In the genomic region with DNA sequence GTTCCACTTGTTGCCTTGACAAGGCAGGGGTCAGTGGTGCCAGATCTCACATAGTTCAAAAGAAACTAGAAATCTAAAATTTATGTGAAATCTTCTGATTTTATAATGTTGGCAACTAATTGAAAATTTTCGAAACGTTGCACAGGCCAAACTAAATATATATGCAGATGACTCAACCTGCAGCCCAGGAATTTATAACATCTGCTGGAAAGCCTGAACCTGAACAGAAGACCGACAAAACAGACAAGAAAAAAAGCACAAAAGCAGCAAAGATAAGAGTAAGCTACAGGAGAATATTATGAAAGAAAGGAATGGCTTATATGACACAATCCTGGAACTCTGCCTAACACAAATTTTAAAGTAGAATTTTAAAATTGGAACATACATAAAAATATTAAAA, we compare ENCODE assay signal across 22 cellular contexts.
A peak's percentile ranks its signal among the peaks of the same experiment; 100 is the strongest.
DNase-seq lines count a peak whose midpoint lies in the region; ATAC-seq, FAIRE-seq and TF ChIP-seq lines count a peak whose summit lies in the region.
"Had no signal": no experiment of that assay in that cellular context is flagged by ENCODE, and none has a peak within 500 bp of the region (broad histone marks: within the 10 kb centered on the region; RNA-seq: fewer than 3 reads in every experiment).

No MANE protein-coding gene starts in this region.

- TF ChIP-seq RAD21 in IMR-90 (IDR thresholded peaks at IDR 0.05; ENCODE audit: low read length): no peak

- H3K4me3 Mint-ChIP-seq in astrocyte (ENCODE audit: unreplicated experiment): no peak overlapping the region
- no peak overlapping the region for H3K4me3 Mint-ChIP-seq in effector memory CD8-positive, alpha-beta T cell
- no peak overlapping the region for H3K4me3 Mint-ChIP-seq in activated T-helper 1 cell treated with anti-CD3 and anti-CD28 coated beads, Interleukin-12 subunit alpha, Interleukin-12 subunit beta, Interleukin-2, Interleukin-4 antibody, amounts not matched to agents 30 ng/mL and 10 ng/mL and 1 ng/mL, durations not matched to agents 14 hours and 24 hours and 36 hours
- H3K4me3 Mint-ChIP-seq: B cell, H9 had no signal

- H3K27ac ChIP-seq in IMR-90 (ENCODE audit: insufficient read depth, low read length): no peak overlapping the region
- no peak overlapping the region for H3K27ac ChIP-seq in astrocyte (ENCODE audit: low read depth, low read length)
- no peak overlapping the region for H3K27ac ChIP-seq in osteoblast (ENCODE audit: low read depth, low read length)
- H3K27ac ChIP-seq in left ventricle myocardium inferior (replicated peaks): no peak overlapping the region
- H3K27ac ChIP-seq: Peyer's patch, SK-N-MC had no signal

- no peak overlapping the region for H3K4ac ChIP-seq in IMR-90 (ENCODE audit: low read depth, low read length)

- no peak overlapping the region for H3K14ac ChIP-seq in IMR-90 (replicated peaks; ENCODE audit: low read depth, low read length)

- FAIRE-seq in astrocyte (lab: Jason Lieb, UNC): no peak
- FAIRE-seq: HepG2 had no signal

- H2BK5ac ChIP-seq in IMR-90 (ENCODE audit: low read depth, low read length, poor library complexity, severe bottlenecking): no peak overlapping the region

- no peak overlapping the region for H4K91ac ChIP-seq in IMR-90 (ENCODE audit: insufficient read depth, low read depth, low read length)

- ATAC-seq in IMR-90 (ENCODE audit: low read depth) (peak; percentile 40; the same call in 1 of the 2 replicates), HG03432 (IDR thresholded peaks at IDR 0.05; ENCODE audit: unreplicated experiment) (no peak)
- no peak for ATAC-seq in effector memory CD8-positive, alpha-beta T cell (replicated peaks)
- ATAC-seq: HepG2 had no signal

- H3K36me3 Mint-ChIP-seq in astrocyte (ENCODE audit: low read depth, unreplicated experiment): peaks cover 2% of the 10 kb centered on the region
- H3K36me3 Mint-ChIP-seq in effector memory CD8-positive, alpha-beta T cell (ENCODE audit: insufficient read depth): no peaks in the 10 kb centered on the region
- no peaks in the 10 kb centered on the region for H3K36me3 Mint-ChIP-seq in activated T-helper 1 cell treated with anti-CD3 and anti-CD28 coated beads, Interleukin-12 subunit alpha, Interleukin-12 subunit beta, Interleukin-2, Interleukin-4 antibody, amounts not matched to agents 30 ng/mL and 10 ng/mL and 1 ng/mL, durations not matched to agents 14 hours and 24 hours and 36 hours (ENCODE audit: low read depth)

- H4K20me1 ChIP-seq in IMR-90 (ENCODE audit: insufficient read depth, low read length) (no peaks in the 10 kb centered on the region), astrocyte (ENCODE audit: insufficient read depth, low read length) (no peaks in the 10 kb centered on the region), osteoblast (ENCODE audit: insufficient read depth, low read length) (no peaks in the 10 kb centered on the region)

- WGBS in IMR-90 (ENCODE audit: extremely low coverage in 2 of 2, insufficient read length in 1 of 2), 2 experiments: no CpG with 5 or more reads among the region's 3 CpGs

- no peak overlapping the region for H3K4me2 ChIP-seq in IMR-90 (ENCODE audit: low read depth, low read length)
- H3K4me2 ChIP-seq in astrocyte (ENCODE audit: low read length): no peak overlapping the region
- H3K4me2 ChIP-seq in osteoblast (ENCODE audit: insufficient read depth, low read length): peak overlapping the region; percentile 27

- peaks cover 6% of the 10 kb centered on the region for H3K9me3 Mint-ChIP-seq in astrocyte (ENCODE audit: unreplicated experiment)
- no peaks in the 10 kb centered on the region for H3K9me3 Mint-ChIP-seq in effector memory CD8-positive, alpha-beta T cell
- H3K9me3 Mint-ChIP-seq in activated T-helper 1 cell treated with anti-CD3 and anti-CD28 coated beads, Interleukin-12 subunit alpha, Interleukin-12 subunit beta, Interleukin-2, Interleukin-4 antibody, amounts not matched to agents 30 ng/mL and 10 ng/mL and 1 ng/mL, durations not matched to agents 14 hours and 24 hours and 36 hours: peaks cover 9% of the 10 kb centered on the region

- no peak overlapping the region for H4K8ac ChIP-seq in IMR-90 (ENCODE audit: low read depth in 2 of 2, low read length in 2 of 2)

- intact Hi-C loops in IMR-90 (cut with micrococcal nuclease): no loop called here
- intact Hi-C loops in left ventricle myocardium inferior (cut with micrococcal nuclease): no loop called here
- intact Hi-C loops in activated T-helper 1 cell treated with anti-CD3 and anti-CD28 coated beads, Interleukin-12 subunit alpha, Interleukin-12 subunit beta, Interleukin-2, Interleukin-4 antibody, amounts not matched to agents 30 ng/mL and 10 ng/mL and 1 ng/mL, durations not matched to agents 14 hours and 24 hours and 36 hours (cut with micrococcal nuclease): no loop called here

- TF ChIP-seq POLR2A in IMR-90 (IDR thresholded peaks at IDR 0.05; ENCODE audit: low read depth, low read length): no peak

- no peaks in the 10 kb centered on the region for H3K27me3 Mint-ChIP-seq in astrocyte (ENCODE audit: low read depth, unreplicated experiment)
- H3K27me3 Mint-ChIP-seq in effector memory CD8-positive, alpha-beta T cell: peaks cover 0 to 19% of the 10 kb centered on the region in 2 donors
- peaks cover 7% of the 10 kb centered on the region for H3K27me3 Mint-ChIP-seq in activated T-helper 1 cell treated with anti-CD3 and anti-CD28 coated beads, Interleukin-12 subunit alpha, Interleukin-12 subunit beta, Interleukin-2, Interleukin-4 antibody, amounts not matched to agents 30 ng/mL and 10 ng/mL and 1 ng/mL, durations not matched to agents 14 hours and 24 hours and 36 hours (ENCODE audit: insufficient read depth)

- H3K4me1 ChIP-seq in IMR-90 (ENCODE audit: control insufficient read depth, insufficient read depth, low read length): no peaks in the 10 kb centered on the region
- H3K4me1 ChIP-seq in astrocyte (ENCODE audit: insufficient read depth, low read length): no peaks in the 10 kb centered on the region
- peaks cover 20% of the 10 kb centered on the region for H3K4me1 ChIP-seq in osteoblast (ENCODE audit: insufficient read depth, low read length)
- H3K4me1 ChIP-seq in left ventricle myocardium inferior: no peaks in the 10 kb centered on the region
- H3K4me1 ChIP-seq: Peyer's patch had no signal

- H3K36me3 ChIP-seq in IMR-90 (ENCODE audit: control insufficient read depth, insufficient read depth, low read length) (no peaks in the 10 kb centered on the region), astrocyte (ENCODE audit: insufficient read depth, low read length) (no peaks in the 10 kb centered on the region), osteoblast (ENCODE audit: insufficient read depth, low read length) (no peaks in the 10 kb centered on the region), left ventricle myocardium inferior (no peaks in the 10 kb centered on the region)
- H3K36me3 ChIP-seq: Peyer's patch had no signal

- no peak overlapping the region for H3K27ac Mint-ChIP-seq in astrocyte (ENCODE audit: unreplicated experiment)
- no peak overlapping the region for H3K27ac Mint-ChIP-seq in effector memory CD8-positive, alpha-beta T cell
- no peak overlapping the region for H3K27ac Mint-ChIP-seq in activated T-helper 1 cell treated with anti-CD3 and anti-CD28 coated beads, Interleukin-12 subunit alpha, Interleukin-12 subunit beta, Interleukin-2, Interleukin-4 antibody, amounts not matched to agents 30 ng/mL and 10 ng/mL and 1 ng/mL, durations not matched to agents 14 hours and 24 hours and 36 hours
- H3K27ac Mint-ChIP-seq: B cell, H9 had no signal

- no peaks in the 10 kb centered on the region for H3K27me3 ChIP-seq in IMR-90 (ENCODE audit: control insufficient read depth, insufficient read depth, low read length)
- H3K27me3 ChIP-seq in astrocyte (ENCODE audit: insufficient read depth, low read length): no peaks in the 10 kb centered on the region
- no peaks in the 10 kb centered on the region for H3K27me3 ChIP-seq in osteoblast (ENCODE audit: insufficient read depth, low read length)
- no peaks in the 10 kb centered on the region for H3K27me3 ChIP-seq in left ventricle myocardium inferior (ENCODE audit: low read depth)
- H3K27me3 ChIP-seq: Peyer's patch had no signal

- H2AK9ac ChIP-seq in IMR-90 (replicated peaks; ENCODE audit: low read depth, low read length, poor library complexity): no peak overlapping the region

- H3K56ac ChIP-seq in IMR-90 (ENCODE audit: extremely low read depth, insufficient read depth, low read length): no peak overlapping the region

- H3K79me2 ChIP-seq in astrocyte (ENCODE audit: insufficient read depth, low read length) (no peaks in the 10 kb centered on the region), osteoblast (ENCODE audit: insufficient read depth, low read length) (no peaks in the 10 kb centered on the region)

- no peaks in the 10 kb centered on the region; the same call in 1 of the 2 replicates for H3K9me3 ChIP-seq in IMR-90 (ENCODE audit: control insufficient read depth, insufficient read depth, low read length)
- H3K9me3 ChIP-seq in astrocyte (ENCODE audit: insufficient read depth, low read depth, low read length): no peaks in the 10 kb centered on the region
- H3K9me3 ChIP-seq in osteoblast (ENCODE audit: low read depth, low read length): no peaks in the 10 kb centered on the region
- H3K9me3 ChIP-seq in left ventricle myocardium inferior (replicated peaks): peaks cover 23% of the 10 kb centered on the region

- no peaks in the 10 kb centered on the region for H3K9me1 ChIP-seq in IMR-90 (ENCODE audit: insufficient read depth, low read length)

- H3K23ac ChIP-seq in IMR-90 (ENCODE audit: low read depth, low read length): no peak overlapping the region

- no peak overlapping the region for H2BK120ac ChIP-seq in IMR-90 (ENCODE audit: low read depth, low read length)

- POLR2A ChIA-PET in IMR-90 (lab: Charles Lee; ENCODE audit: unreplicated experiment): no interaction called here

- H3K4me3 ChIP-seq in IMR-90 (ENCODE audit: insufficient read depth, low read depth, low read length) (no peak overlapping the region), astrocyte (ENCODE audit: insufficient read depth, low read depth, low read length) (no peak overlapping the region), fibroblast of mammary gland (ENCODE audit: control insufficient read depth, low read depth, low read length) (no peak overlapping the region), osteoblast (ENCODE audit: insufficient read depth, low read length) (no peak overlapping the region), left ventricle myocardium inferior (no peak overlapping the region)
- H3K4me3 ChIP-seq: Peyer's patch, SK-N-MC had no signal

- H2BK20ac ChIP-seq in IMR-90 (ENCODE audit: low read depth, low read length): no peak overlapping the region

- no peak overlapping the region for H2BK15ac ChIP-seq in IMR-90 (ENCODE audit: low read depth, low read length)

- H2AK5ac ChIP-seq in IMR-90 (ENCODE audit: low read depth, low read length): no peak overlapping the region

- no peak overlapping the region for H2AFZ ChIP-seq in IMR-90 (replicated peaks; ENCODE audit: low read length, poor library complexity)
- no peak overlapping the region for H2AFZ ChIP-seq in astrocyte (ENCODE audit: low read depth, low read length)
- no peak overlapping the region for H2AFZ ChIP-seq in osteoblast (ENCODE audit: low read length)

- no TSS peak for BruUV-seq in IMR-90 (replicated peaks; lab: Mats Ljungman, UMichigan)

- TF ChIP-seq CTCF in IMR-90 (conservative IDR thresholded peaks at IDR 0.05; ENCODE audit: low read depth, low read length) (no peak), astrocyte (IDR thresholded peaks at IDR 0.05; ENCODE audit: insufficient read depth, low read depth, low read length) (no peak), fibroblast of mammary gland (conservative IDR thresholded peaks at IDR 0.05; ENCODE audit: control insufficient read depth, insufficient read depth, low read depth, low read length) (no peak), osteoblast (IDR thresholded peaks at IDR 0.05; ENCODE audit: extremely low read depth, low read depth, low read length) (no peak), left ventricle myocardium inferior (IDR thresholded peaks at IDR 0.05; ENCODE audit: borderline replicate concordance) (no peak)

- no peak overlapping the region for H4K5ac ChIP-seq in IMR-90 (ENCODE audit: low read depth, low read length)

- CTCF ChIA-PET in IMR-90 (lab: Yijun Ruan, JAX): no interaction called here

- no peaks in the 10 kb centered on the region for H3K4me1 Mint-ChIP-seq in astrocyte (ENCODE audit: low read depth, unreplicated experiment)
- no peaks in the 10 kb centered on the region for H3K4me1 Mint-ChIP-seq in effector memory CD8-positive, alpha-beta T cell (ENCODE audit: low read depth in 2 of 2)
- no peaks in the 10 kb centered on the region for H3K4me1 Mint-ChIP-seq in activated T-helper 1 cell treated with anti-CD3 and anti-CD28 coated beads, Interleukin-12 subunit alpha, Interleukin-12 subunit beta, Interleukin-2, Interleukin-4 antibody, amounts not matched to agents 30 ng/mL and 10 ng/mL and 1 ng/mL, durations not matched to agents 14 hours and 24 hours and 36 hours (ENCODE audit: low read depth)
- H3K4me1 Mint-ChIP-seq: B cell, H9 had no signal

- H3K79me1 ChIP-seq in IMR-90 (ENCODE audit: low read depth in 1 of 2, low read length in 2 of 2): no peaks in the 10 kb centered on the region

- H3K18ac ChIP-seq in IMR-90 (ENCODE audit: low read depth, low read length): no peak overlapping the region

- DNase-seq in IMR-90 (peak; percentile 68), astrocyte (ENCODE audit: low read depth) (peak; percentile 51), fibroblast of mammary gland (ENCODE audit: low read depth) (peak; percentile 51), osteoblast (ENCODE audit: insufficient read length, low spot score, missing footprints) (peak; percentile 8), left ventricle myocardium inferior (no peak)
- DNase-seq in effector memory CD8-positive, alpha-beta T cell: no peak
- DNase-seq in activated T-helper 1 cell treated with anti-CD3 and anti-CD28 coated beads, Interleukin-12 subunit alpha, Interleukin-12 subunit beta, Interleukin-2, Interleukin-4 antibody, amounts not matched to agents 30 ng/mL and 10 ng/mL and 1 ng/mL, durations not matched to agents 14 hours and 24 hours and 36 hours (ENCODE audit: low spot score): no peak
- DNase-seq: ACHN, DMS79 treated with DMSO at 0.1 percent for 48 hours, H9, KG1, NCI-H1436, NCI-H2029 treated with DMSO at 0.1 percent for 48 hours, NCI-H2171, NCI-H446, NCI-H69, Peyer's patch, SHP77 had no signal

- dilution Hi-C loops in IMR-90 (cut with HindIII; ENCODE audit: low sequenced_read_pairs, unreplicated experiment): no loop called here

- in situ Hi-C loops in IMR-90 (cut with MboI; ENCODE audit: low sequenced_read_pairs): no loop called here

- H3K9ac ChIP-seq in IMR-90 (ENCODE audit: low read depth, low read length): no peak overlapping the region
- no peak overlapping the region for H3K9ac ChIP-seq in astrocyte (ENCODE audit: low read length)

Comparison
In these comparisons a context has a peak if more than half of its experiments do, and no peak if none do; other contexts are left out.
1. DNase-seq: peak in IMR-90 (single experiment), astrocyte (single experiment), fibroblast of mammary gland (single experiment) and osteoblast (single experiment); none in left ventricle myocardium inferior (single experiment), effector memory CD8-positive, alpha-beta T cell (0 of 3) and activated T-helper 1 cell treated with anti-CD3 and anti-CD28 coated beads, Interleukin-12 subunit alpha, Interleukin-12 subunit beta, Interleukin-2, Interleukin-4 antibody, amounts not matched to agents 30 ng/mL and 10 ng/mL and 1 ng/mL, durations not matched to agents 14 hours and 24 hours and 36 hours (single experiment).